ENCODE assay signal across 1 cellular context in genomic region chr13:84649853-84650252, GRCh38.
TF ChIP-seq lines count a peak whose summit lies in the region.

No MANE protein-coding gene starts in this region.

TF ChIP-seq in SK-N-SH, 30 proteins besides CTCF, POLR2A, EP300 and RAD21 (continued from another document):
- TF ChIP-seq REST (IDR thresholded peaks at IDR 0.05; ENCODE audit: low read depth, low read length): no peak
- TF ChIP-seq TCF12 (IDR thresholded peaks at IDR 0.05): peak; percentile 14
- TF ChIP-seq, protein P1, sequence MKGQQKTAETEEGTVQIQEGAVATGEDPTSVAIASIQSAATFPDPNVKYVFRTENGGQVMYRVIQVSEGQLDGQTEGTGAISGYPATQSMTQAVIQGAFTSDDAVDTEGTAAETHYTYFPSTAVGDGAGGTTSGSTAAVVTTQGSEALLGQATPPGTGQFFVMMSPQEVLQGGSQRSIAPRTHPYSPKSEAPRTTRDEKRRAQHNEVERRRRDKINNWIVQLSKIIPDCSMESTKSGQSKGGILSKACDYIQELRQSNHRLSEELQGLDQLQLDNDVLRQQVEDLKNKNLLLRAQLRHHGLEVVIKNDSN (IDR thresholded peaks at IDR 0.05; ENCODE audit: borderline replicate concordance, low read depth): no peak
- TF ChIP-seq CHD2 (IDR thresholded peaks at IDR 0.05; ENCODE audit: low read length, partially characterized antibody): no peak
- TF ChIP-seq FOXJ3 (CRISPR knock-in tag; IDR thresholded peaks at IDR 0.05): no peak
TF ChIP-seq in SK-N-SH: peak in this region for 3.
